In genomic region chr17:3213587-3213986, GRCh38 we compare ENCODE assay signal across 22 cellular contexts. TPM values are rescaled to one million over a fixed set of nuclear protein-coding genes. Genes with fewer than 3 reads are reported as not detected.
"Had no signal": no experiment of that assay in that cellular context is flagged by ENCODE, and none has a peak within 500 bp of the region (broad histone marks: within the 10 kb centered on the region; RNA-seq: fewer than 3 reads in every experiment).

No MANE protein-coding gene starts in this region.

- H3K4me1 Mint-ChIP-seq: activated T-helper 17 cell treated with anti-CD3 and anti-CD28 coated beads, Interleukin-2, amount 50 U/mL, for 72 hours; neural progenitor cell; stimulated activated naive CD8-positive, alpha-beta T cell treated with anti-CD3 and anti-CD28 coated beads, Interleukin-15, amount 100 ng/mL, for 72 hours had no signal

- H3K9ac ChIP-seq: neural progenitor cell had no signal

- H3K27me3 ChIP-seq: foreskin keratinocyte, neural progenitor cell, upper lobe of left lung had no signal

- H3K4me2 ChIP-seq: neural progenitor cell had no signal

- H3K9me3 ChIP-seq: upper lobe of left lung had no signal

- H3K9me3 Mint-ChIP-seq: activated T-helper 17 cell treated with anti-CD3 and anti-CD28 coated beads, Interleukin-2, amount 50 U/mL, for 72 hours; stimulated activated naive CD8-positive, alpha-beta T cell treated with anti-CD3 and anti-CD28 coated beads, Interleukin-15, amount 100 ng/mL, for 72 hours had no signal

- H3K4me3 ChIP-seq: neural progenitor cell, upper lobe of left lung had no signal

- H2AFZ ChIP-seq: neural progenitor cell had no signal

- H3K27me3 Mint-ChIP-seq: stimulated activated naive CD8-positive, alpha-beta T cell treated with anti-CD3 and anti-CD28 coated beads, Interleukin-15, amount 100 ng/mL, for 72 hours had no signal

- H3K27ac Mint-ChIP-seq: activated T-helper 17 cell treated with anti-CD3 and anti-CD28 coated beads, Interleukin-2, amount 50 U/mL, for 72 hours; dendritic cell treated with granulocyte-macrophage colony-stimulating factor and Interleukin-4, amounts not matched to agents 40 ng/mL and 50 ng/mL, for 4 days; effector memory CD8-positive, alpha-beta T cell; naive B cell; neural progenitor cell; stimulated activated naive CD8-positive, alpha-beta T cell treated with anti-CD3 and anti-CD28 coated beads, Interleukin-15, amount 100 ng/mL, for 72 hours had no signal

- H3K4me3 Mint-ChIP-seq: activated T-helper 17 cell treated with anti-CD3 and anti-CD28 coated beads, Interleukin-2, amount 50 U/mL, for 72 hours; dendritic cell treated with granulocyte-macrophage colony-stimulating factor and Interleukin-4, amounts not matched to agents 40 ng/mL and 50 ng/mL, for 4 days; effector memory CD8-positive, alpha-beta T cell; naive B cell; neural progenitor cell; stimulated activated naive CD8-positive, alpha-beta T cell treated with anti-CD3 and anti-CD28 coated beads, Interleukin-15, amount 100 ng/mL, for 72 hours had no signal

- H3K4me1 ChIP-seq: foreskin keratinocyte, neural progenitor cell, upper lobe of left lung had no signal

- DNase-seq: activated CD4-positive, alpha-beta T cell treated with anti-CD3 and anti-CD28 coated beads, Interleukin-2, amount 50 U/mL, for 4 hours; activated CD4-positive, CD25-positive, alpha-beta regulatory T cell treated with anti-CD3 and anti-CD28 coated beads, Interleukin-2, amount 50 U/mL, for 72 hours; activated naive CD4-positive, alpha-beta T cell treated with Interleukin-2 at 50 U/mL for 16 hours; anterior cingulate cortex; cerebellar nuclear complex; effector memory CD8-positive, alpha-beta T cell; foreskin keratinocyte; glutamatergic neuron; islet precursor cell; naive B cell; stimulated activated naive CD8-positive, alpha-beta T cell treated with anti-CD3 and anti-CD28 coated beads, Interleukin-15, amount 100 ng/mL, for 72 hours; T1000; upper lobe of left lung had no signal

- H3K36me3 Mint-ChIP-seq: neural progenitor cell had no signal

- H3K27ac ChIP-seq: foreskin keratinocyte, neural progenitor cell, upper lobe of left lung had no signal

- H3K36me3 ChIP-seq: neural progenitor cell, upper lobe of left lung had no signal

RNA-seq across cellular contexts. Expression of gene OR1A1, which starts 6.1 kb away (rescaled TPM):
- total RNA-seq: activated T-helper 17 cell treated with anti-CD3 and anti-CD28 coated beads, Interleukin-2, amount 50 U/mL, for 72 hours; foreskin keratinocyte; left lobe of liver; lung microvascular endothelial cell; osteocyte; pulmonary artery endothelial cell; sciatic nerve; temporal lobe; upper lobe of left lung had no signal
- polyA plus RNA-seq: foreskin keratinocyte had no signal

RNA-seq across cellular contexts. Expression of gene OR1A2, which starts 16.3 kb away (rescaled TPM):
- total RNA-seq: activated T-helper 17 cell treated with anti-CD3 and anti-CD28 coated beads, Interleukin-2, amount 50 U/mL, for 72 hours; foreskin keratinocyte; left lobe of liver; lung microvascular endothelial cell; osteocyte; pulmonary artery endothelial cell; sciatic nerve; temporal lobe; upper lobe of left lung had no signal
- polyA plus RNA-seq: foreskin keratinocyte had no signal
